7 cellular contexts compared by ENCODE assay signal in genomic region chr5:85638495-85639125, GRCh38.
A peak's percentile ranks its signal among the peaks of the same experiment; 100 is the strongest.
DNase-seq lines count a peak whose midpoint lies in the region; ATAC-seq, FAIRE-seq and TF ChIP-seq lines count a peak whose summit lies in the region.
"Not testable (repeated sequence)": the region's sequence is repeated elsewhere in the genome, so short reads cannot be mapped to it uniquely, and the experiment has no call there.

No MANE protein-coding gene starts in this region.

- not testable (repeated sequence) for TF ChIP-seq CTCF in LNCaP clone FGC (IDR thresholded peaks at IDR 0.05; ENCODE audit: control insufficient read depth, extremely low read depth, insufficient read depth); chondrocyte (IDR thresholded peaks at IDR 0.05); HepG2 (CRISPR knock-in tag; IDR thresholded peaks at IDR 0.05)

- not testable (repeated sequence) for H4K20me1 ChIP-seq in HepG2 (ENCODE audit: insufficient read depth, low read length)

- not testable (repeated sequence) for H3K36me3 Mint-ChIP-seq in chondrocyte (ENCODE audit: low read depth)

- H3K9ac ChIP-seq in NT2/D1 (ENCODE audit: insufficient read length, low read depth), result peak overlapping the region; percentile 10
- not testable (repeated sequence) for H3K9ac ChIP-seq in HepG2 (ENCODE audit: insufficient read depth, low read depth, low read length)

- not testable (repeated sequence) for H3K27ac Mint-ChIP-seq in chondrocyte (ENCODE audit: unreplicated experiment)

- POLR2A ChIA-PET in HepG2 (lab: Yijun Ruan, JAX), result not testable (repeated sequence)

- H3K27me3 Mint-ChIP-seq in chondrocyte (ENCODE audit: low read depth), result not testable (repeated sequence)

- not testable (repeated sequence) for H3K9me3 Mint-ChIP-seq in chondrocyte (ENCODE audit: low read depth)

- not testable (repeated sequence) for H3K27ac ChIP-seq in HepG2 (ENCODE audit: extremely low read length, insufficient read depth, low read length)

- DNase-seq in DMS53 (lab: John Stamatoyannopoulos, UW) (peak; percentile 79), NCI-H510A (lab: John Stamatoyannopoulos, UW) (peak; percentile 5)
- DNase-seq in H7; LNCaP clone FGC (ENCODE audit: low read depth); NT2/D1 (ENCODE audit: low read depth, low spot score); chondrocyte (ENCODE audit: low spot score); HepG2 (ENCODE audit: low spot score): not testable (repeated sequence)

- not testable (repeated sequence) for H3K27me3 ChIP-seq in H7 (ENCODE audit: control insufficient read depth, insufficient read depth, low read length); NT2/D1 (ENCODE audit: insufficient read depth, insufficient read length); HepG2 (ENCODE audit: control insufficient read depth in 1 of 2, insufficient read depth in 2 of 2, low read length in 2 of 2)

- FAIRE-seq in HepG2 (lab: Jason Lieb, UNC), result not testable (repeated sequence)

- peak overlapping the region; percentile 32 for H3K4me2 ChIP-seq in HepG2 (ENCODE audit: low read depth, low read length)

- not testable (repeated sequence) for H3K79me2 ChIP-seq in HepG2 (ENCODE audit: insufficient read depth, low read length)

- not testable (repeated sequence) for H3K9me3 ChIP-seq in NT2/D1 (ENCODE audit: insufficient read depth, low read length); HepG2 (ENCODE audit: low read length)

- H3K4me3 Mint-ChIP-seq in chondrocyte (ENCODE audit: unreplicated experiment), result peak overlapping the region; percentile 38

- not testable (repeated sequence) for BruUV-seq in HepG2 (replicated peaks; lab: Mats Ljungman, UMichigan)

- not testable (repeated sequence) for TF ChIP-seq RAD21 in HepG2 (CRISPR knock-in tag; IDR thresholded peaks at IDR 0.05)

- peak overlapping the region; percentile 49 for H3K4me3 ChIP-seq in H7 (ENCODE audit: insufficient read depth, low read depth, low read length)
- H3K4me3 ChIP-seq in LNCaP clone FGC (ENCODE audit: low read depth, low read length), result peak overlapping the region; percentile 57
- not testable (repeated sequence) for H3K4me3 ChIP-seq in NT2/D1 (ENCODE audit: insufficient read length, low read depth); HepG2 (replicated peaks in 1 of 3; ENCODE audit: insufficient read depth in 1 of 3, low read depth in 2 of 3, low read length in 3 of 3)

- not testable (repeated sequence) for H2AFZ ChIP-seq in HepG2 (ENCODE audit: low read length)

- H3K4me1 ChIP-seq in NT2/D1 (ENCODE audit: insufficient read depth, insufficient read length); HepG2 (ENCODE audit: insufficient read depth, low read length): not testable (repeated sequence)

- CTCF ChIA-PET in HepG2 (lab: Yijun Ruan, JAX; ENCODE audit: low intra/inter-chr PET ratio, low total read pairs), result not testable (repeated sequence)

- not testable (repeated sequence) for TF ChIP-seq EP300 in HepG2 (IDR thresholded peaks at IDR 0.05; ENCODE audit: low read depth in 2 of 2, low read length in 2 of 2); HepG2 (CRISPR knock-in tag; IDR thresholded peaks at IDR 0.05; ENCODE audit: borderline replicate concordance)

- not testable (repeated sequence) for TF ChIP-seq POLR2A in HepG2 (IDR thresholded peaks at IDR 0.05; ENCODE audit: insufficient read depth in 1 of 2, low read depth in 2 of 2, low read length in 2 of 2)

- H3K36me3 ChIP-seq in H7 (replicated peaks; ENCODE audit: control insufficient read depth, insufficient read depth, low read length); NT2/D1 (ENCODE audit: insufficient read depth, insufficient read length, low read length); HepG2 (replicated peaks in 1 of 2; ENCODE audit: control insufficient read depth in 1 of 2, insufficient read depth in 2 of 2, low read length in 2 of 2): not testable (repeated sequence)

- in situ Hi-C loops in HepG2 (cut with HindIII; ENCODE audit: extremely low pct_ligation_motif_present, low pct_unique_long_range_greater_than_20kb), result not testable (repeated sequence)

- H3K4me1 Mint-ChIP-seq in chondrocyte (ENCODE audit: low read depth), result not testable (repeated sequence)

- intact Hi-C loops in HepG2 (cut with micrococcal nuclease; ENCODE audit: unreplicated experiment), result not testable (repeated sequence)

- ATAC-seq in HepG2, result not testable (repeated sequence)

- WGBS in HepG2 (ENCODE audit: low lambda C conversion rate), result 69% methylated on average over 15 of the region's 25 CpGs
